ENCODE assay signal across 1 cellular context in genomic region chr14:70642313-70643235, GRCh38.
TF ChIP-seq lines count a peak whose summit lies in the region.

No MANE protein-coding gene starts in this region.

TF ChIP-seq in GM23338, 12 proteins besides CTCF, POLR2A, EP300 and RAD21 (continued from another document):
- TF ChIP-seq ZNF462 (CRISPR knock-in tag; IDR thresholded peaks at IDR 0.05) = no peak
